In the genomic region with DNA sequence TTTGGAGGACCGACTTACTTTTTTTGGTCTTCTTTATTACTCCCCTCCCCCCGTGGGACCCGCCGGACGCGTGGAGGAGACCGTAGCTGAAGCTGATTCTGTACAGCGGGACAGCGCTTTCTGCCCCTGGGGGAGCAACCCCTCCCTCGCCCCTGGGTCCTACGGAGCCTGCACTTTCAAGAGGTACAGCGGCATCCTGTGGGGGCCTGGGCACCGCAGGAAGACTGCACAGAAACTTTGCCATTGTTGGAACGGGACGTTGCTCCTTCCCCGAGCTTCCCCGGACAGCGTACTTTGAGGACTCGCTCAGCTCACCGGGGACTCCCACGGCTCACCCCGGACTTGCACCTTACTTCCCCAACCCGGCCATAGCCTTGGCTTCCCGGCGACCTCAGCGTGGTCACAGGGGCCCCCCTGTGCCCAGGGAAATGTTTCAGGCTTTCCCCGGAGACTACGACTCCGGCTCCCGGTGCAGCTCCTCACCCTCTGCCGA, we compare ENCODE assay signal across 7 cellular contexts. TPM values are rescaled to one million over a fixed set of nuclear protein-coding genes. Genes with fewer than 3 reads are reported as not detected.
DNase-seq lines count a peak whose midpoint lies in the region; ATAC-seq and TF ChIP-seq lines count a peak whose summit lies in the region.

No MANE protein-coding gene starts in this region.

- H3K9me3 ChIP-seq in mucosa of descending colon (no peaks in the 10 kb centered on the region), vagina (no peaks in the 10 kb centered on the region)

- no peaks in the 10 kb centered on the region for H3K9me3 Mint-ChIP-seq in chondrocyte (ENCODE audit: low read depth)

- no peaks in the 10 kb centered on the region for H3K27me3 Mint-ChIP-seq in chondrocyte (ENCODE audit: low read depth)

- intact Hi-C loops in mucosa of descending colon (cut with DNase I, micrococcal nuclease) = no loop called here
- intact Hi-C loops in vagina (cut with DNase I) = no loop called here

- peaks cover 29% of the 10 kb centered on the region for H3K4me1 Mint-ChIP-seq in chondrocyte (ENCODE audit: low read depth)

- H3K27ac ChIP-seq in vagina = peak overlapping the region; percentile 96

- H3K4me3 ChIP-seq in H7 (ENCODE audit: insufficient read depth, low read depth, low read length) (peak overlapping the region; percentile 90), mucosa of descending colon (no peak overlapping the region), vagina (peak overlapping the region; percentile 67 to 70)

- H3K4me1 ChIP-seq in mucosa of descending colon (ENCODE audit: low read depth) (peaks cover 24% of the 10 kb centered on the region), vagina (peaks cover 25% of the 10 kb centered on the region)

- H3K27me3 ChIP-seq in H7 (ENCODE audit: control insufficient read depth, insufficient read depth, low read length) (peaks cover 14% of the 10 kb centered on the region), vagina (no peaks in the 10 kb centered on the region)

- peak; percentile 48 for TF ChIP-seq CTCF in chondrocyte (IDR thresholded peaks at IDR 0.05)
- TF ChIP-seq CTCF in mucosa of descending colon (IDR thresholded peaks at IDR 0.05) = no peak
- TF ChIP-seq CTCF in vagina (IDR thresholded peaks at IDR 0.05) = no peak

- peaks cover 4% of the 10 kb centered on the region for H3K36me3 Mint-ChIP-seq in chondrocyte (ENCODE audit: low read depth)

- DNase-seq in H7 = peak; percentile 62
- peak; percentile 33 for DNase-seq in T follicular helper cell (ENCODE audit: low read depth)
- DNase-seq in chondrocyte (ENCODE audit: low spot score) = no peak
- peak in 2 of 3 donors; percentile 62 to 78 for DNase-seq in mucosa of descending colon
- DNase-seq in vagina (ENCODE audit: extremely low spot score in 2 of 2) = peak in 1 of 2 donors; percentile 89
- DNase-seq in glomerular visceral epithelial cell (ENCODE audit: extremely low spot score) = no peak
- DNase-seq in SW 1271 (lab: John Stamatoyannopoulos, UW) = no peak

- H3K36me3 ChIP-seq in H7 (replicated peaks; ENCODE audit: control insufficient read depth, insufficient read depth, low read length) (no peaks in the 10 kb centered on the region), mucosa of descending colon (ENCODE audit: low read depth) (no peaks in the 10 kb centered on the region), vagina (no peaks in the 10 kb centered on the region)

- H3K27ac Mint-ChIP-seq in chondrocyte (ENCODE audit: unreplicated experiment) = peak overlapping the region; percentile 97

- peak; percentile 0 for ATAC-seq in mucosa of descending colon

- peak overlapping the region; percentile 89 for H3K4me3 Mint-ChIP-seq in chondrocyte (ENCODE audit: unreplicated experiment)

- no peak for TF ChIP-seq POLR2A in vagina (IDR thresholded peaks at IDR 0.05)

RNA-seq across cellular contexts. Expression of gene FOSB, which starts 0.4 kb away (rescaled TPM):
- total RNA-seq in H7 (2014; rRNA removed; shearing (Covaris generic)) = 1.6 and 10.3 TPM in 2 replicates
- total RNA-seq in chondrocyte = 25.5 to 50.9 TPM (median 43.8 TPM) in 3 replicates
- 10 to 100 TPM in 1 of 3 donors, 1 to 10 TPM in 1, under 1 TPM in 1; 0.58 to 10.3 (median 1.6) TPM for total RNA-seq in mucosa of descending colon
- total RNA-seq in vagina = 20.6 TPM

RNA-seq across cellular contexts. Expression of gene RTN2, which starts 28.6 kb away (rescaled TPM):
- 16.3 and 17.5 TPM in 2 replicates for total RNA-seq in H7 (2014; rRNA removed; shearing (Covaris generic))
- total RNA-seq in chondrocyte (11.5 to 16.0 TPM (median 13.7 TPM) in 3 replicates), mucosa of descending colon (10 to 100 TPM in 1 of 3 donors, 1 to 10 TPM in 2; 3.1 to 18.2 (median 6.2) TPM), vagina (13.0 TPM)

RNA-seq across cellular contexts. Expression of gene PPM1N, which starts 30.0 kb away (rescaled TPM):
- 4.0 and 9.2 TPM in 2 replicates for total RNA-seq in H7 (2014; rRNA removed; shearing (Covaris generic))
- total RNA-seq in chondrocyte (0.52 to 0.63 TPM in 2 of 3 replicates, not detected in the other), mucosa of descending colon (1 to 10 TPM in 1 of 3 donors, under 1 TPM in 2; 0.43 to 1.3 (median 0.87) TPM), vagina (3.9 TPM)

RNA-seq across cellular contexts. Expression of gene VASP, which starts 39.1 kb away (rescaled TPM):
- 103 and 130 TPM in 2 replicates for total RNA-seq in H7 (2014; rRNA removed; shearing (Covaris generic))
- total RNA-seq in chondrocyte (65.6 to 145 TPM (median 142 TPM) in 3 replicates), mucosa of descending colon (100 to 1,000 TPM; 190 to 252 (median 235) TPM), vagina (103 TPM)

RNA-seq across cellular contexts. Expression of gene ERCC1, which starts 44.5 kb away (rescaled TPM):
- total RNA-seq in H7 (2014; rRNA removed; shearing (Covaris generic)) = 68.5 and 76.6 TPM in 2 replicates
- total RNA-seq in chondrocyte (72.4 to 93.1 TPM (median 77.9 TPM) in 3 replicates), mucosa of descending colon (10 to 100 TPM; 37.7 to 51.2 (median 46.6) TPM), vagina (123 TPM)

Comparison
In these comparisons a context has a peak if more than half of its experiments do, and no peak if none do; other contexts are left out.
1. DNase-seq: peak in H7 (single experiment), T follicular helper cell (single experiment) and mucosa of descending colon (2 of 3); none in chondrocyte (single experiment), glomerular visceral epithelial cell (single experiment) and SW 1271 (0 of 2).